ENCODE assay signal across 2 cellular contexts in genomic region chr3:32106929-32107362, GRCh38.
TF ChIP-seq lines count a peak whose summit lies in the region.

No MANE protein-coding gene starts in this region.

TF ChIP-seq in GM23338, 12 proteins besides CTCF, POLR2A, EP300 and RAD21:
- TF ChIP-seq JUNB (IDR thresholded peaks at IDR 0.05; ENCODE audit: unreplicated experiment) = no peak
- no peak for TF ChIP-seq STAT1 (IDR thresholded peaks at IDR 0.05; ENCODE audit: unreplicated experiment)
- no peak for TF ChIP-seq EZH2 (IDR thresholded peaks at IDR 0.05; ENCODE audit: low read depth, unreplicated experiment)
- no peak for TF ChIP-seq ZNF114 (CRISPR knock-in tag; IDR thresholded peaks at IDR 0.05)
- TF ChIP-seq REST (IDR thresholded peaks at IDR 0.05; ENCODE audit: unreplicated experiment) = no peak
- TF ChIP-seq ZNF462 (CRISPR knock-in tag; IDR thresholded peaks at IDR 0.05) = no peak
- TF ChIP-seq ZNF331 (CRISPR knock-in tag; IDR thresholded peaks at IDR 0.05; ENCODE audit: low read depth) = no peak
- TF ChIP-seq EZH2phosphoT487 (IDR thresholded peaks at IDR 0.05; ENCODE audit: unreplicated experiment) = no peak
- no peak for TF ChIP-seq POLR2AphosphoS5 (IDR thresholded peaks at IDR 0.05; ENCODE audit: low read depth)
- TF ChIP-seq ETS1 (IDR thresholded peaks at IDR 0.05) = no peak

TF ChIP-seq in H1, 55 proteins besides CTCF, POLR2A, EP300 and RAD21:
- TF ChIP-seq KDM4A (IDR thresholded peaks at IDR 0.05; ENCODE audit: low read depth, low read length, severe bottlenecking) = peak; percentile 94
- no peak for TF ChIP-seq POLR2AphosphoS5 (IDR thresholded peaks at IDR 0.05; ENCODE audit: low read depth, low read length)
- TF ChIP-seq SP1 (IDR thresholded peaks at IDR 0.05; ENCODE audit: low read depth, low read length) = no peak
- TF ChIP-seq EZH2 (IDR thresholded peaks at IDR 0.05; ENCODE audit: low read depth, low read length, severe bottlenecking) = peak; percentile 43
- TF ChIP-seq MAX (IDR thresholded peaks at IDR 0.05) = peak; percentile 36
- TF ChIP-seq KDM1A (IDR thresholded peaks at IDR 0.05; ENCODE audit: borderline replicate concordance, low read length) = no peak
- no peak for TF ChIP-seq MAFK (IDR thresholded peaks at IDR 0.05; ENCODE audit: low read depth, low read length)
- TF ChIP-seq TAF1 (IDR thresholded peaks at IDR 0.05; ENCODE audit: low read depth, low read length) = no peak
- no peak for TF ChIP-seq FOSL1 (IDR thresholded peaks at IDR 0.05; ENCODE audit: insufficient read depth, low read depth, low read length)
- TF ChIP-seq NANOG (IDR thresholded peaks at IDR 0.05; ENCODE audit: insufficient read depth, low read depth, low read length, poor library complexity, severe bottlenecking) = no peak
- TF ChIP-seq ZNF274 (IDR thresholded peaks at IDR 0.05; ENCODE audit: borderline replicate concordance, extremely low read depth, low read length) = no peak
- TF ChIP-seq TBP (IDR thresholded peaks at IDR 0.05; ENCODE audit: low read depth, low read length) = no peak
- TF ChIP-seq E2F6 (IDR thresholded peaks at IDR 0.05) = peak; percentile 61
- TF ChIP-seq RBBP5 (IDR thresholded peaks at IDR 0.05; ENCODE audit: borderline replicate concordance, low read depth, low read length) = 0 out of 2 replicates have a peak, but pooled peaks have one; percentile 5
- no peak for TF ChIP-seq JUND (IDR thresholded peaks at IDR 0.05; ENCODE audit: low read length)
- TF ChIP-seq SUZ12 (IDR thresholded peaks at IDR 0.05; ENCODE audit: low read length) = peak; percentile 14; the same call in 1 of the 2 replicates
